12 cellular contexts compared by ENCODE assay signal in the genomic region with DNA sequence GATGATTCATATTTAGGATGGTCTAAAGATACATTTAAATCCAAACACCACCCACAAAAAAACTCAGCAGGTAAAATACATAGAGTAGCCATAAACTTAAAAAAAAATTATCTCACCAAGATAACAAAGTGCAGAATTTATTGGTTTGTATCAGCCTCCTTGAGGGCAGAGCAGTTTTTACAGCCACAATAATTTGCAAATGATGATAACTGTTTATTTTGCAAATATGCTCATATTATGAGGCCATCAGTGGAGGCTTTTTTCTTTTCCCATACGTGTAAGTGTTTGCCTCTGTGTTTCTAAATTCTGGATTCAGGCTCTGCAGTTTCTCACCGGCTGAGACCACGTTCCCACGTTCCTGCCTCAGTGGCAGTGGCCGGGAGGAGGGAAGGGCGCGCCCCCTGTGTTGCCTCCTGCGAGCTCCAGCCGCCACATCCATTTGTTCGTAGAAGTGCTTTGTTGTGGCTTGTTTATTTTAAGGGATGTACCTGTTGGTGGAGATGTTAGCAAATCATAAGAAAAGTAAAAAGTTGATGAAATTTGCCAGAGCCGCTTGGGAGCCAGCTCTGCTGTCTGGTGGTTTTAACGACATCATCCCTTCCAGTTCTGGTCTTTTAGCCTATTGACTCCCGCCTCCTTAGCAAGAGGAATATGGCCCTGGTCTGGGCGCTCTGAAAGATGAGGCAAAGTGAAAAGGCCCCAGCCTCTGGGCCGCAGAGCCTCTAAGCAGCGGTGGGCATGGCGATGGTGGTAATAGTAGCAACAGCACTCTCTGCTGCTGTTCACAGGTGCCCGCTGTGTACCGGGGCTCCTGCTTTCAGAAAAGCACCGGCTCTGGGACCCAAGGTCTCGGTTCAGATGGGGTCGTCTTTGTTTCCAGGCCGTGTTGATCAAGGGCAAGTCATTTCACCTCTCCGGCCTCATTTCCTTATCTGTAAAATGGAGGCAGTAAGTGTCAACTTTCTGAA.
A peak's percentile ranks its signal among the peaks of the same experiment; 100 is the strongest.
DNase-seq lines count a peak whose midpoint lies in the region; ATAC-seq and TF ChIP-seq lines count a peak whose summit lies in the region.
"Had no signal": no experiment of that assay in that cellular context is flagged by ENCODE, and none has a peak within 500 bp of the region (broad histone marks: within the 10 kb centered on the region; RNA-seq: fewer than 3 reads in every experiment).

No MANE protein-coding gene starts in this region.

- peaks cover 73% of the 10 kb centered on the region for H3K4me1 ChIP-seq in rectal smooth muscle tissue (ENCODE audit: control insufficient read depth, insufficient read depth, low read length)

- peak overlapping the region; percentile 10 for H3K4me3 ChIP-seq in rectal smooth muscle tissue (ENCODE audit: low read length)

- intact Hi-C loops in Right ventricle myocardium inferior (cut with DNase I): no loop called here

- no peak overlapping the region for H3K9ac ChIP-seq in rectal smooth muscle tissue (ENCODE audit: low read length)

- ATAC-seq in Right ventricle myocardium inferior: no peak
- no peak for ATAC-seq in HG02870 (IDR thresholded peaks at IDR 0.05; ENCODE audit: unreplicated experiment)

- DNase-seq in Right ventricle myocardium inferior (ENCODE audit: missing footprints) (peak; percentile 39), KG1 (lab: John Stamatoyannopoulos, UW) (no peak), SIG-M5 treated with dmso at 0.1 percent for 504 hours (lab: John Stamatoyannopoulos, UW; ENCODE audit: unreplicated experiment) (no peak), CD1c-positive myeloid dendritic cell (ENCODE audit: extremely low spot score) (no peak)
- DNase-seq: activated CD4-positive, alpha-beta T cell treated with anti-CD3 and anti-CD28 coated beads, Interleukin-2, amount 10 ng/mL, durations not matched to agents 7 days and 5 days; CD4-positive, CD25-positive, alpha-beta regulatory T cell; NCI-H187 treated with DMSO at 0.1 percent for 48 hours; SIG-M5 had no signal

- H3K27ac ChIP-seq in C4-2B (peak overlapping the region; percentile 93), adipose tissue (ENCODE audit: low read depth, low read length) (peak overlapping the region; percentile 23), rectal smooth muscle tissue (ENCODE audit: low read depth, low read length) (peak overlapping the region; percentile 74)

- no peak for TF ChIP-seq CTCF in C4-2B (conservative IDR thresholded peaks at IDR 0.05)

- peaks cover 8% of the 10 kb centered on the region for H3K36me3 ChIP-seq in rectal smooth muscle tissue (ENCODE audit: control insufficient read depth, insufficient read depth, low read length)

- H3K27me3 ChIP-seq in rectal smooth muscle tissue (ENCODE audit: control insufficient read depth, insufficient read depth, low read length): no peaks in the 10 kb centered on the region

- 54 to 70% (median 65%) methylated on average over 24 of the region's 24 CpGs for WGBS in adipose tissue, 3 donors

Comparison
In these comparisons a context has a peak if more than half of its experiments do, and no peak if none do; other contexts are left out.
1. H3K27ac ChIP-seq: peak in every context shown above with its lines; median percentile 93 in C4-2B; 74 in rectal smooth muscle tissue; 23 in adipose tissue.